In the genomic region with DNA sequence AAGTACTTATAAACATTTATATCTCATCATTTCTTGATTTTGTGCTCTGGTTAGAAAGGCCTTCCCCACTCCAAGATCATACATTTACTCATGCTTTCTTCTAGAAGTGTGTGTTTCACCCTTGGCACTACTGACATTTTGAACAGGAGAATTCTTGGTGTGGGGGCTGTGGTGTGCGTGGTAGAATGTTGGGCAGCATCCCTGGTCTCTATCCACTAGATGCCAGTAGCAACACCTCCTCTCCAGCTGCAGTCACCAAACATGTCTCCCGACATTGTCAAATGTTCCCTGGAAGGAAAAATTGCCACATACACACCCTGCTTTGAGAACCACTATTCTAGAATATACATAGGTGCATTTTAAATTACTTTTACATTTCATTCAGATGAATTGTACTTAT, we compare ENCODE assay signal across 8 cellular contexts. TPM values are rescaled to one million over a fixed set of nuclear protein-coding genes. Genes with fewer than 3 reads are reported as not detected.
A peak's percentile ranks its signal among the peaks of the same experiment; 100 is the strongest.
DNase-seq lines count a peak whose midpoint lies in the region; ATAC-seq and TF ChIP-seq lines count a peak whose summit lies in the region.

No MANE protein-coding gene starts in this region.

- peak; percentile 67 for ATAC-seq in CD8-positive, alpha-beta T cell
- ATAC-seq in lower lobe of right lung (peak; percentile 43 to 78), HG03045 (IDR thresholded peaks at IDR 0.05; ENCODE audit: unreplicated experiment) (no peak), HG03342 (IDR thresholded peaks at IDR 0.05; ENCODE audit: unreplicated experiment) (no peak)

- in situ Hi-C loops in KBM-7 (cut with MboI; ENCODE audit: low pct_unique_long_range_greater_than_20kb, low sequenced_read_pairs): no loop called here

- H3K27me3 ChIP-seq in CD8-positive, alpha-beta T cell (ENCODE audit: insufficient read depth, low read length): no peaks in the 10 kb centered on the region
- H3K27me3 ChIP-seq in lower lobe of right lung (ENCODE audit: low read depth): no peaks in the 10 kb centered on the region

- H3K27me3 Mint-ChIP-seq in CD8-positive, alpha-beta T cell (ENCODE audit: low read depth): no peaks in the 10 kb centered on the region
- H3K27me3 Mint-ChIP-seq in chondrocyte (ENCODE audit: low read depth) (no peaks in the 10 kb centered on the region), glutamatergic neuron (ENCODE audit: unreplicated experiment) (peaks cover 13% of the 10 kb centered on the region)

- H3K36me3 ChIP-seq in CD8-positive, alpha-beta T cell (ENCODE audit: insufficient read depth, low read length): no peaks in the 10 kb centered on the region
- no peaks in the 10 kb centered on the region for H3K36me3 ChIP-seq in lower lobe of right lung

- CTCF ChIA-PET in CD8-positive, alpha-beta T cell (lab: Charles Lee): interaction anchor here (0.7 to 3.9 kb wide), 11 partner anchors 13 to 225 kb away, joined by 3 to 25 read pairs (median 5); no protein-coding TSS in a partner anchor

- H3K9me3 ChIP-seq in CD8-positive, alpha-beta T cell (ENCODE audit: low read length): no peaks in the 10 kb centered on the region
- no peaks in the 10 kb centered on the region for H3K9me3 ChIP-seq in lower lobe of right lung

- H3K4me3 Mint-ChIP-seq in CD8-positive, alpha-beta T cell: no peak overlapping the region
- no peak overlapping the region for H3K4me3 Mint-ChIP-seq in chondrocyte (ENCODE audit: unreplicated experiment)
- H3K4me3 Mint-ChIP-seq in glutamatergic neuron (ENCODE audit: unreplicated experiment): no peak overlapping the region

- peak in 1 of 7 experiments; percentile 16 for DNase-seq in CD8-positive, alpha-beta T cell
- DNase-seq in KBM-7 (peak; percentile 56), chondrocyte (ENCODE audit: low spot score) (no peak), lower lobe of right lung (no peak), glutamatergic neuron (no peak), NCI-H1436 treated with DMSO at 0.1 percent for 48 hours (lab: John Stamatoyannopoulos, UW) (no peak)

- TF ChIP-seq CTCF in CD8-positive, alpha-beta T cell (IDR thresholded peaks at IDR 0.05): peak; percentile 20
- TF ChIP-seq CTCF in chondrocyte (IDR thresholded peaks at IDR 0.05): peak; percentile 74
- peak; percentile 36 for TF ChIP-seq CTCF in lower lobe of right lung (IDR thresholded peaks at IDR 0.05)
- no peak for TF ChIP-seq CTCF in glutamatergic neuron (IDR thresholded peaks at IDR 0.05; ENCODE audit: partially characterized antibody, unreplicated experiment)

- no peaks in the 10 kb centered on the region for H3K36me3 Mint-ChIP-seq in CD8-positive, alpha-beta T cell
- H3K36me3 Mint-ChIP-seq in chondrocyte (ENCODE audit: low read depth) (no peaks in the 10 kb centered on the region), glutamatergic neuron (ENCODE audit: unreplicated experiment) (no peaks in the 10 kb centered on the region)

- H3K4me1 ChIP-seq in CD8-positive, alpha-beta T cell (ENCODE audit: insufficient read depth, low read length): no peaks in the 10 kb centered on the region
- peaks cover 4% of the 10 kb centered on the region for H3K4me1 ChIP-seq in lower lobe of right lung

- H3K4me3 ChIP-seq in CD8-positive, alpha-beta T cell (ENCODE audit: low read depth, low read length): no peak overlapping the region
- no peak overlapping the region for H3K4me3 ChIP-seq in lower lobe of right lung

- H3K27ac Mint-ChIP-seq in CD8-positive, alpha-beta T cell: no peak overlapping the region
- H3K27ac Mint-ChIP-seq in chondrocyte (ENCODE audit: unreplicated experiment): no peak overlapping the region
- H3K27ac Mint-ChIP-seq in glutamatergic neuron (ENCODE audit: unreplicated experiment): no peak overlapping the region

- intact Hi-C loops in CD8-positive, alpha-beta T cell (cut with DNase I, micrococcal nuclease): loop anchor here (1.0 kb wide), 3 partner anchors 13 to 225 kb away; no protein-coding TSS in a partner anchor
- intact Hi-C loops in lower lobe of right lung (cut with DNase I): no loop called here

- POLR2A ChIA-PET in CD8-positive, alpha-beta T cell (lab: Charles Lee): no interaction called here

- H3K4me1 Mint-ChIP-seq in CD8-positive, alpha-beta T cell (ENCODE audit: low read depth): peaks cover 5% of the 10 kb centered on the region
- H3K4me1 Mint-ChIP-seq in chondrocyte (ENCODE audit: low read depth): peaks cover 4% of the 10 kb centered on the region
- peaks cover 6% of the 10 kb centered on the region for H3K4me1 Mint-ChIP-seq in glutamatergic neuron (ENCODE audit: low read depth, unreplicated experiment)

- H3K9me3 Mint-ChIP-seq in CD8-positive, alpha-beta T cell: no peaks in the 10 kb centered on the region
- H3K9me3 Mint-ChIP-seq in chondrocyte (ENCODE audit: low read depth) (no peaks in the 10 kb centered on the region), glutamatergic neuron (ENCODE audit: unreplicated experiment) (peaks cover 6% of the 10 kb centered on the region)

- no peak overlapping the region for H3K27ac ChIP-seq in CD8-positive, alpha-beta T cell (ENCODE audit: low read depth, low read length)
- no peak overlapping the region for H3K27ac ChIP-seq in lower lobe of right lung

RNA-seq across cellular contexts. Expression of a gene that starts 8.7 kb away (rescaled TPM):
- 10 to 100 TPM; 66.6 to 71.6 TPM for total RNA-seq in CD8-positive, alpha-beta T cell
- 26.5 to 67.0 TPM (median 58.5 TPM) in 3 replicates for total RNA-seq in chondrocyte
- 45.8 TPM for total RNA-seq in lower lobe of right lung
- 17.1 TPM for total RNA-seq in glutamatergic neuron (ENCODE audit: unreplicated experiment)

Comparison
In these comparisons a context has a peak if more than half of its experiments do, and no peak if none do; other contexts are left out.
1. ATAC-seq: peak in CD8-positive, alpha-beta T cell (single experiment) and lower lobe of right lung (2 of 2); none in HG03045 (single experiment) and HG03342 (single experiment).